In genomic region chr22:45994516-45995404, GRCh38 we compare ENCODE assay signal across 8 cellular contexts. TPM values are rescaled to one million over a fixed set of nuclear protein-coding genes. Genes with fewer than 3 reads are reported as not detected.
A peak's percentile ranks its signal among the peaks of the same experiment; 100 is the strongest.
DNase-seq lines count a peak whose midpoint lies in the region; ATAC-seq lines count a peak whose summit lies in the region.

No MANE protein-coding gene starts in this region.

- no peak overlapping the region for H3K18ac ChIP-seq in mesendoderm (ENCODE audit: low read length)

- no peak overlapping the region for H2BK5ac ChIP-seq in mesendoderm (ENCODE audit: low read length)

- H4K8ac ChIP-seq in mesendoderm (ENCODE audit: low read depth, low read length), result no peak overlapping the region

- no peaks in the 10 kb centered on the region for H3K27me3 ChIP-seq in mesendoderm (ENCODE audit: insufficient read depth, low read length, poor library complexity)

- H3K56ac ChIP-seq in mesendoderm (ENCODE audit: low read length), result no peak overlapping the region

- no peak overlapping the region for H3K4me2 ChIP-seq in mesendoderm (ENCODE audit: low read length)

- no peaks in the 10 kb centered on the region for H3K4me1 ChIP-seq in mesendoderm (ENCODE audit: control insufficient read depth, low read depth, low read length)

- WGBS in mesendoderm (ENCODE audit: extremely low coverage, insufficient coverage, low lambda C conversion rate), result no CpG with 5 or more reads among the region's 27 CpGs

- ATAC-seq in GM18498 (IDR thresholded peaks at IDR 0.05; ENCODE audit: unreplicated experiment), result no peak

- no peak overlapping the region for H3K23ac ChIP-seq in mesendoderm (ENCODE audit: low read length)

- no peak overlapping the region for H2AK5ac ChIP-seq in mesendoderm (ENCODE audit: low read length)

- no peak overlapping the region for H3K4me3 ChIP-seq in mesendoderm (ENCODE audit: low read length)

- H3K36me3 ChIP-seq in mesendoderm (ENCODE audit: control insufficient read depth, insufficient read depth, low read length), result no peaks in the 10 kb centered on the region

- DNase-seq in NCI-H1092 (lab: John Stamatoyannopoulos, UW), result peak; percentile 7
- no peak for DNase-seq in NCI-H1092 treated with DMSO at 0.1 percent for 48 hours (lab: John Stamatoyannopoulos, UW)
- peak; percentile 28 to 70 for DNase-seq in NCI-H1930 (lab: John Stamatoyannopoulos, UW)
- DNase-seq in activated CD4-positive, alpha-beta T cell treated with anti-CD3 and anti-CD28 coated beads, Interleukin-2, amount 50 U/mL, for 24 hours (ENCODE audit: low read depth in 1 of 2, low spot score in 1 of 2), result peak; percentile 75 to 84
- peak; percentile 76 for DNase-seq in dermis blood vessel endothelial cell
- peak; percentile 64 for DNase-seq in mesendoderm
- peak; percentile 66 to 69 for DNase-seq in stimulated activated CD8-positive, alpha-beta memory T cell treated with anti-CD3 and anti-CD28 coated beads, Interleukin-2, amount 100 ng/mL, for 1 hour (ENCODE audit: low read depth in 2 of 2)

- H2BK120ac ChIP-seq in mesendoderm (ENCODE audit: low read depth, low read length), result no peak overlapping the region

- no peak overlapping the region for H3K9ac ChIP-seq in mesendoderm (ENCODE audit: low read length)

- no peaks in the 10 kb centered on the region for H3K79me1 ChIP-seq in mesendoderm (ENCODE audit: low read length)

- H3K27ac ChIP-seq in mesendoderm (ENCODE audit: low read depth, low read length), result no peak overlapping the region

- H4K5ac ChIP-seq in mesendoderm (ENCODE audit: low read length), result no peak overlapping the region

- no peaks in the 10 kb centered on the region for H3K79me2 ChIP-seq in mesendoderm (ENCODE audit: control insufficient read depth, insufficient read depth, low read length)

- H2BK15ac ChIP-seq in mesendoderm (replicated peaks; ENCODE audit: low read depth), result no peak overlapping the region

- H3K4ac ChIP-seq in mesendoderm (ENCODE audit: low read depth, low read length), result no peak overlapping the region

RNA-seq across cellular contexts. Expression of gene WNT7B, which starts 17.8 kb away (rescaled TPM):
- total RNA-seq in dermis blood vessel endothelial cell, result not detected in 2 replicates
- polyA plus RNA-seq in mesendoderm (2013, experiment 1 of 2), result not detected
- 0.03 TPM for polyA plus RNA-seq in mesendoderm (2013, experiment 2 of 2)
